10 cellular contexts compared by ENCODE assay signal in the genomic region with DNA sequence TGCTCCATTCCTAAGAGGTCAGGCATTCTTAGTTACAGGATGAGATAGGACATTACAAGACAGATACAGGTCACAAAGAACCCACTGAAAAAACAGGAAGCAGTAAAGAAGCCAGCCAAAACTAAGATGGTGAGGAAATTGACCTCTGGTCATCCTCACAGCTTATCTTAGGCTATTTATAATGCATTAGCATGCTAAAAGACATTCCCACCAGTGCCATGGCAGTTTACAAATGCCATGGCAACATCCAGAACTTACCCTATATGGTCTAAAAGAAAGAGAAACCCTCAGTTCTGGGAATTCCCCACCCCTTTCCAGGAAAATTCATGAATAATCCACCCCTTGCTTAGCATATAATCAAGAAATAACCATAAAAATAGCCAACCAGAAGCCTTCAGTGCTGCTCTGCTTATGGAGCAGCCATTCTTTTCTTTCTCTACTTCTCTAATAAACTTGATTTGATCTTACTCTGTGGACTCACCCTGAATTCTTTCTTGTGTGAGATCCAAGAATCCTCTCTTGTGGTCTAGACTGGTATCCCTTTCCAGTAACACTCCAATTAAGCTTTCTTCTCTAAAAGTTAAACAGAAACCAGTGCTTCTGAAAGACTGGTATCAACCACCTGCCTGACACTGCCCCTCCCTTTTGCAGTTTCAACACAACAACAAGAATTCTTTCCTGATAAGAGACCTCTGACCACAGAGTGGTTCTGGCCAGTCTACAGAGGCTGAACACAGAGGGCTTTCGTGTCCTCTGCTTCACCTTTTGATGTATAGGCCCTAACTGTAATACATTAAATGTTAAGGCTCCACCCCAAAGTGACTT.
A peak's percentile ranks its signal among the peaks of the same experiment; 100 is the strongest.
DNase-seq lines count a peak whose midpoint lies in the region; ATAC-seq and TF ChIP-seq lines count a peak whose summit lies in the region.
"Had no signal": no experiment of that assay in that cellular context is flagged by ENCODE, and none has a peak within 500 bp of the region (broad histone marks: within the 10 kb centered on the region; RNA-seq: fewer than 3 reads in every experiment).

No MANE protein-coding gene starts in this region.

- no CpG with 5 or more reads among the region's 1 CpG for WGBS in mesendoderm (ENCODE audit: extremely low coverage, insufficient coverage, low lambda C conversion rate)

- no peak overlapping the region for H2BK5ac ChIP-seq in mesendoderm (ENCODE audit: low read length)

- H4K8ac ChIP-seq in mesendoderm (ENCODE audit: low read depth, low read length), result no peak overlapping the region

- DNase-seq in WTC11 (ENCODE audit: low spot score) (no peak), mesendoderm (peak; percentile 50), mesothelial cell of epicardium (ENCODE audit: low spot score in 2 of 2, unreplicated experiment in 2 of 2) (no peak), nucleus accumbens (lab: John Stamatoyannopoulos, UW) (no peak), midbrain (lab: John Stamatoyannopoulos, UW) (no peak), HT-29 (ENCODE audit: low spot score) (no peak)
- DNase-seq: right lobe of liver, T-helper 1 cell had no signal

- peaks cover 2% of the 10 kb centered on the region for H3K79me2 ChIP-seq in mesendoderm (ENCODE audit: control insufficient read depth, insufficient read depth, low read length)

- H3K4me3 ChIP-seq in mesendoderm (ENCODE audit: low read length), result no peak overlapping the region
- H3K4me3 ChIP-seq: right lobe of liver had no signal

- no peak overlapping the region for H3K4me2 ChIP-seq in mesendoderm (ENCODE audit: low read length)

- no peaks in the 10 kb centered on the region for H3K27me3 ChIP-seq in mesendoderm (ENCODE audit: insufficient read depth, low read length, poor library complexity)
- H3K27me3 ChIP-seq: right lobe of liver had no signal

- H3K4me3 Mint-ChIP-seq in WTC11 (no peak overlapping the region), mesothelial cell of epicardium (no peak overlapping the region)

- ATAC-seq in GM19023 (IDR thresholded peaks at IDR 0.05; ENCODE audit: unreplicated experiment) (peak; percentile 84), HG02938 (IDR thresholded peaks at IDR 0.05; ENCODE audit: unreplicated experiment) (peak; percentile 67), WTC11 (peak; percentile 15; the same call in 1 of the 2 replicates)

- H3K27ac Mint-ChIP-seq in WTC11 (peak overlapping the region; percentile 71), mesothelial cell of epicardium (no peak overlapping the region)

- no peak overlapping the region for H3K18ac ChIP-seq in mesendoderm (ENCODE audit: low read length)

- H4K5ac ChIP-seq in mesendoderm (ENCODE audit: low read length), result no peak overlapping the region

- H3K9me3 Mint-ChIP-seq in WTC11, result peaks cover 67% of the 10 kb centered on the region
- peaks cover 46% of the 10 kb centered on the region for H3K9me3 Mint-ChIP-seq in mesothelial cell of epicardium

- TF ChIP-seq CTCF in WTC11 (IDR thresholded peaks at IDR 0.05), result no peak
- TF ChIP-seq CTCF in mesothelial cell of epicardium (IDR thresholded peaks at IDR 0.05; ENCODE audit: unreplicated experiment), result no peak

- no peak overlapping the region for H3K4ac ChIP-seq in mesendoderm (ENCODE audit: low read depth, low read length)

- no peak overlapping the region for H2BK120ac ChIP-seq in mesendoderm (ENCODE audit: low read depth, low read length)

- H3K9ac ChIP-seq in mesendoderm (ENCODE audit: low read length), result no peak overlapping the region

- POLR2A ChIA-PET in WTC11 (lab: Charles Lee), result no interaction called here

- CTCF ChIA-PET in WTC11 (lab: Charles Lee), result no interaction called here

- no peak overlapping the region for H2BK15ac ChIP-seq in mesendoderm (replicated peaks; ENCODE audit: low read depth)

- peaks cover 87% of the 10 kb centered on the region for H3K36me3 Mint-ChIP-seq in WTC11
- peaks cover 77% of the 10 kb centered on the region for H3K36me3 Mint-ChIP-seq in mesothelial cell of epicardium

- H3K56ac ChIP-seq in mesendoderm (ENCODE audit: low read length), result no peak overlapping the region

- peaks cover 8% of the 10 kb centered on the region for H3K4me1 ChIP-seq in mesendoderm (ENCODE audit: control insufficient read depth, low read depth, low read length)
- H3K4me1 ChIP-seq: right lobe of liver had no signal

- H3K27me3 Mint-ChIP-seq in WTC11 (ENCODE audit: low read depth), result no peaks in the 10 kb centered on the region; the same call in 1 of the 2 replicates
- H3K27me3 Mint-ChIP-seq in mesothelial cell of epicardium (ENCODE audit: low read depth), result no peaks in the 10 kb centered on the region

- no peak overlapping the region for H3K27ac ChIP-seq in mesendoderm (ENCODE audit: low read depth, low read length)
- H3K27ac ChIP-seq: right lobe of liver had no signal

- no peak overlapping the region for H3K23ac ChIP-seq in mesendoderm (ENCODE audit: low read length)

- H3K79me1 ChIP-seq in mesendoderm (ENCODE audit: low read length), result peaks cover 3% of the 10 kb centered on the region

- no peak overlapping the region for H2AK5ac ChIP-seq in mesendoderm (ENCODE audit: low read length)

- peaks cover 23% of the 10 kb centered on the region for H3K4me1 Mint-ChIP-seq in WTC11
- peaks cover 11% of the 10 kb centered on the region for H3K4me1 Mint-ChIP-seq in mesothelial cell of epicardium

- no peaks in the 10 kb centered on the region for H3K36me3 ChIP-seq in mesendoderm (ENCODE audit: control insufficient read depth, insufficient read depth, low read length)
- H3K36me3 ChIP-seq: right lobe of liver had no signal

TF ChIP-seq in WTC11, 78 proteins besides CTCF, POLR2A, EP300 and RAD21:
- TF ChIP-seq ZNF317 (CRISPR knock-in tag; IDR thresholded peaks at IDR 0.05; ENCODE audit: borderline replicate concordance, low read depth), result no peak
- TF ChIP-seq, protein P1, sequence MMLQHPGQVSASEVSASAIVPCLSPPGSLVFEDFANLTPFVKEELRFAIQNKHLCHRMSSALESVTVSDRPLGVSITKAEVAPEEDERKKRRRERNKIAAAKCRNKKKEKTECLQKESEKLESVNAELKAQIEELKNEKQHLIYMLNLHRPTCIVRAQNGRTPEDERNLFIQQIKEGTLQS (CRISPR knock-in tag; conservative IDR thresholded peaks at IDR 0.05), result no peak
- no peak for TF ChIP-seq ZNF671 (CRISPR knock-in tag; IDR thresholded peaks at IDR 0.05)
- no peak for TF ChIP-seq ATF1 (CRISPR knock-in tag; IDR thresholded peaks at IDR 0.05)
- TF ChIP-seq JAZF1 (CRISPR knock-in tag; IDR thresholded peaks at IDR 0.05), result no peak
- no peak for TF ChIP-seq NFYB (CRISPR knock-in tag; conservative IDR thresholded peaks at IDR 0.05; ENCODE audit: low read depth)
- TF ChIP-seq, protein P2, sequence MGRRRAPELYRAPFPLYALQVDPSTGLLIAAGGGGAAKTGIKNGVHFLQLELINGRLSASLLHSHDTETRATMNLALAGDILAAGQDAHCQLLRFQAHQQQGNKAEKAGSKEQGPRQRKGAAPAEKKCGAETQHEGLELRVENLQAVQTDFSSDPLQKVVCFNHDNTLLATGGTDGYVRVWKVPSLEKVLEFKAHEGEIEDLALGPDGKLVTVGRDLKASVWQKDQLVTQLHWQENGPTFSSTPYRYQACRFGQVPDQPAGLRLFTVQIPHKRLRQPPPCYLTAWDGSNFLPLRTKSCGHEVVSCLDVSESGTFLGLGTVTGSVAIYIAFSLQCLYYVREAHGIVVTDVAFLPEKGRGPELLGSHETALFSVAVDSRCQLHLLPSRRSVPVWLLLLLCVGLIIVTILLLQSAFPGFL (CRISPR knock-in tag; IDR thresholded peaks at IDR 0.05; ENCODE audit: borderline replicate concordance), result no peak
- no peak for TF ChIP-seq ZNF232 (CRISPR knock-in tag; IDR thresholded peaks at IDR 0.05)
- TF ChIP-seq, protein P3, sequence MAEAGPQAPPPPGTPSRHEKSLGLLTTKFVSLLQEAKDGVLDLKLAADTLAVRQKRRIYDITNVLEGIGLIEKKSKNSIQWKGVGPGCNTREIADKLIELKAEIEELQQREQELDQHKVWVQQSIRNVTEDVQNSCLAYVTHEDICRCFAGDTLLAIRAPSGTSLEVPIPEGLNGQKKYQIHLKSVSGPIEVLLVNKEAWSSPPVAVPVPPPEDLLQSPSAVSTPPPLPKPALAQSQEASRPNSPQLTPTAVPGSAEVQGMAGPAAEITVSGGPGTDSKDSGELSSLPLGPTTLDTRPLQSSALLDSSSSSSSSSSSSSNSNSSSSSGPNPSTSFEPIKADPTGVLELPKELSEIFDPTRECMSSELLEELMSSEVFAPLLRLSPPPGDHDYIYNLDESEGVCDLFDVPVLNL (CRISPR knock-in tag; IDR thresholded peaks at IDR 0.05; ENCODE audit: borderline replicate concordance, low read depth), result no peak
- TF ChIP-seq, protein P4, sequence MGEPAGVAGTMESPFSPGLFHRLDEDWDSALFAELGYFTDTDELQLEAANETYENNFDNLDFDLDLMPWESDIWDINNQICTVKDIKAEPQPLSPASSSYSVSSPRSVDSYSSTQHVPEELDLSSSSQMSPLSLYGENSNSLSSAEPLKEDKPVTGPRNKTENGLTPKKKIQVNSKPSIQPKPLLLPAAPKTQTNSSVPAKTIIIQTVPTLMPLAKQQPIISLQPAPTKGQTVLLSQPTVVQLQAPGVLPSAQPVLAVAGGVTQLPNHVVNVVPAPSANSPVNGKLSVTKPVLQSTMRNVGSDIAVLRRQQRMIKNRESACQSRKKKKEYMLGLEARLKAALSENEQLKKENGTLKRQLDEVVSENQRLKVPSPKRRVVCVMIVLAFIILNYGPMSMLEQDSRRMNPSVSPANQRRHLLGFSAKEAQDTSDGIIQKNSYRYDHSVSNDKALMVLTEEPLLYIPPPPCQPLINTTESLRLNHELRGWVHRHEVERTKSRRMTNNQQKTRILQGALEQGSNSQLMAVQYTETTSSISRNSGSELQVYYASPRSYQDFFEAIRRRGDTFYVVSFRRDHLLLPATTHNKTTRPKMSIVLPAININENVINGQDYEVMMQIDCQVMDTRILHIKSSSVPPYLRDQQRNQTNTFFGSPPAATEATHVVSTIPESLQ (CRISPR knock-in tag; IDR thresholded peaks at IDR 0.05), result no peak
- TF ChIP-seq, protein P5, sequence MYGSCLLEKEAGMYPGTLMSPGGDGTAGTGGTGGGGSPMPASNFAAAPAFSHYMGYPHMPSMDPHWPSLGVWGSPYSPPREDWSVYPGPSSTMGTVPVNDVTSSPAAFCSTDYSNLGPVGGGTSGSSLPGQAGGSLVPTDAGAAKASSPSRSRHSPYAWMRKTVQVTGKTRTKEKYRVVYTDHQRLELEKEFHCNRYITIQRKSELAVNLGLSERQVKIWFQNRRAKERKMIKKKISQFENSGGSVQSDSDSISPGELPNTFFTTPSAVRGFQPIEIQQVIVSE (CRISPR knock-in tag; IDR thresholded peaks at IDR 0.05; ENCODE audit: borderline replicate concordance), result no peak

Comparison
In these comparisons a context has a peak if more than half of its experiments do, and no peak if none do; other contexts are left out.
1. ATAC-seq: peak in every context shown above with its lines; median percentile 84 in GM19023; 67 in HG02938; 15 in WTC11.